ENCODE assay signal across 8 cellular contexts in genomic region chr3:71726106-71726505, GRCh38. TPM values are rescaled to one million over a fixed set of nuclear protein-coding genes. Genes with fewer than 3 reads are reported as not detected.
DNase-seq lines count a peak whose midpoint lies in the region; ATAC-seq and FAIRE-seq lines count a peak whose summit lies in the region.

No MANE protein-coding gene starts in this region.

- H3K4me1 ChIP-seq in HUES48 (ENCODE audit: control insufficient read depth, insufficient read depth, low read length) (peaks cover 20% of the 10 kb centered on the region), iPS-18a (ENCODE audit: control insufficient read depth, low read depth, low read length) (peaks cover 26% of the 10 kb centered on the region)

- H3K9me3 Mint-ChIP-seq in activated T-cell treated with anti-CD3 and anti-CD28 coated beads, Interleukin-2, amount 50 U/mL, for 4 hours, result no peaks in the 10 kb centered on the region

- FAIRE-seq in RCC 7860 (lab: Jason Lieb, UNC), result no peak

- ATAC-seq in activated T-cell treated with anti-CD3 and anti-CD28 coated beads, Interleukin-2, amount 50 U/mL, for 4 hours, result peak; percentile 22 to 25
- no peak for ATAC-seq in GM21529 (IDR thresholded peaks at IDR 0.05; ENCODE audit: unreplicated experiment)
- ATAC-seq in GM18870 (IDR thresholded peaks at IDR 0.05; ENCODE audit: unreplicated experiment), result no peak

- no peak overlapping the region for H3K9ac ChIP-seq in HUES48 (ENCODE audit: low read depth, low read length)
- H3K9ac ChIP-seq in iPS-18a (ENCODE audit: low read length), result peak overlapping the region; percentile 46

- H3K27me3 Mint-ChIP-seq in activated T-cell treated with anti-CD3 and anti-CD28 coated beads, Interleukin-2, amount 50 U/mL, for 4 hours (ENCODE audit: low read depth), result no peaks in the 10 kb centered on the region

- H3K27me3 ChIP-seq in HUES48 (ENCODE audit: control insufficient read depth, insufficient read depth, low read length) (peaks cover 31% of the 10 kb centered on the region), iPS-18a (ENCODE audit: control insufficient read depth, insufficient read depth, low read length) (peaks cover 29% of the 10 kb centered on the region)

- no peaks in the 10 kb centered on the region for H3K9me3 ChIP-seq in HUES48 (ENCODE audit: control insufficient read depth, insufficient read depth, low read length)
- H3K9me3 ChIP-seq in iPS-18a (ENCODE audit: control insufficient read depth, low read depth, low read length), result no peaks in the 10 kb centered on the region

- peak overlapping the region; percentile 68; the same call in 1 of the 2 replicates for H3K4me3 ChIP-seq in HUES48 (ENCODE audit: low read depth, low read length)
- peak overlapping the region; percentile 60 for H3K4me3 ChIP-seq in iPS-18a (ENCODE audit: low read length)

- peak; percentile 43 for DNase-seq in activated T-cell treated with anti-CD3 and anti-CD28 coated beads, Interleukin-2, amount 50 U/mL, for 4 hours
- peak; percentile 46 for DNase-seq in stimulated activated CD4-positive, alpha-beta T cell treated with anti-CD3 and anti-CD28 coated beads, Interleukin-4, amount 100 ng/mL, for 24 hours
- no peak for DNase-seq in RCC 7860 (ENCODE audit: low spot score)
- DNase-seq in NCI-H748 treated with DMSO at 0.1 percent for 48 hours (lab: John Stamatoyannopoulos, UW), result no peak

- peaks cover 5% of the 10 kb centered on the region for H3K36me3 Mint-ChIP-seq in activated T-cell treated with anti-CD3 and anti-CD28 coated beads, Interleukin-2, amount 50 U/mL, for 4 hours (ENCODE audit: insufficient read depth)

- peak overlapping the region; percentile 91 for H3K4me3 Mint-ChIP-seq in activated T-cell treated with anti-CD3 and anti-CD28 coated beads, Interleukin-2, amount 50 U/mL, for 4 hours

- H3K4me1 Mint-ChIP-seq in activated T-cell treated with anti-CD3 and anti-CD28 coated beads, Interleukin-2, amount 50 U/mL, for 4 hours (ENCODE audit: low read depth), result peaks cover 69% of the 10 kb centered on the region

- H3K27ac ChIP-seq in HUES48 (ENCODE audit: low read depth, low read length) (no peak overlapping the region), iPS-18a (ENCODE audit: low read length) (no peak overlapping the region)

- H3K36me3 ChIP-seq in HUES48 (ENCODE audit: control insufficient read depth, insufficient read depth, low read length) (no peaks in the 10 kb centered on the region), iPS-18a (ENCODE audit: control insufficient read depth, low read depth, low read length) (no peaks in the 10 kb centered on the region)

RNA-seq across cellular contexts. Expression of gene EIF4E3, which starts 0.9 kb away (rescaled TPM):
- total RNA-seq in activated T-cell treated with anti-CD3 and anti-CD28 coated beads, Interleukin-2, amount 50 U/mL, for 4 hours, result 10 to 100 TPM; 13.4 to 17.0 (median 14.3) TPM

RNA-seq across cellular contexts. Expression of gene GPR27, which starts 27.5 kb away (rescaled TPM):
- 1 to 10 TPM; 2.0 to 2.4 (median 2.3) TPM for total RNA-seq in activated T-cell treated with anti-CD3 and anti-CD28 coated beads, Interleukin-2, amount 50 U/mL, for 4 hours

RNA-seq across cellular contexts. Expression of gene PROK2, which starts 58.8 kb away (rescaled TPM):
- 1 to 10 TPM in 1 of 3 donors, under 1 TPM in 2; 0.18 to 1.1 (median 0.61) TPM for total RNA-seq in activated T-cell treated with anti-CD3 and anti-CD28 coated beads, Interleukin-2, amount 50 U/mL, for 4 hours

Comparison
In these comparisons a context has a peak if more than half of its experiments do, and no peak if none do; other contexts are left out.
1. ATAC-seq: peak in activated T-cell treated with anti-CD3 and anti-CD28 coated beads, Interleukin-2, amount 50 U/mL, for 4 hours (2 of 2); none in GM21529 (single experiment) and GM18870 (single experiment).
2. DNase-seq: peak in activated T-cell treated with anti-CD3 and anti-CD28 coated beads, Interleukin-2, amount 50 U/mL, for 4 hours (single experiment) and stimulated activated CD4-positive, alpha-beta T cell treated with anti-CD3 and anti-CD28 coated beads, Interleukin-4, amount 100 ng/mL, for 24 hours (single experiment); none in RCC 7860 (single experiment) and NCI-H748 treated with DMSO at 0.1 percent for 48 hours (single experiment).